In genomic region chr22:48254311-48254873, GRCh38 we compare ENCODE assay signal across 1 cellular context.
TF ChIP-seq lines count a peak whose summit lies in the region.

No MANE protein-coding gene starts in this region.

TF ChIP-seq in H1, 55 proteins besides CTCF, POLR2A, EP300 and RAD21 (continued from another document):
- TF ChIP-seq CHD7 (IDR thresholded peaks at IDR 0.05; ENCODE audit: insufficient replicate concordance, low read length) (no peak), SIN3A (conservative IDR thresholded peaks at IDR 0.05 in 1 of 2, IDR thresholded peaks at IDR 0.05 in 1 of 2; ENCODE audit: low read depth in 1 of 2, low read length in 2 of 2) (no peak), E2F6 (IDR thresholded peaks at IDR 0.05) (0 out of 2 replicates have a peak, but pooled peaks have one; percentile 40), SUZ12 (IDR thresholded peaks at IDR 0.05; ENCODE audit: low read length) (no peak), TAF7 (optimal IDR thresholded peaks at IDR 0.05; ENCODE audit: borderline replicate concordance, low read depth, low read length) (no peak), RFX5 (IDR thresholded peaks at IDR 0.05; ENCODE audit: borderline replicate concordance, low read depth, low read length) (no peak), EGR1 (IDR thresholded peaks at IDR 0.05; ENCODE audit: borderline replicate concordance, low read depth, low read length) (no peak), MAX (IDR thresholded peaks at IDR 0.05) (peak; percentile 48), ZNF274 (IDR thresholded peaks at IDR 0.05; ENCODE audit: borderline replicate concordance, extremely low read depth, low read length) (no peak), EZH2 (IDR thresholded peaks at IDR 0.05; ENCODE audit: low read depth, low read length, severe bottlenecking) (no peak), HDAC6 (IDR thresholded peaks at IDR 0.05; ENCODE audit: low read depth, low read length) (no peak), CTBP2 (IDR thresholded peaks at IDR 0.05; ENCODE audit: borderline replicate concordance, insufficient read depth, insufficient read length, low read length) (no peak)
TF ChIP-seq in H1: peak in this region for 2.
